10 cellular contexts compared by ENCODE assay signal in genomic region chr11:44595964-44596381, GRCh38. TPM values are rescaled to one million over a fixed set of nuclear protein-coding genes. Genes with fewer than 3 reads are reported as not detected.
DNase-seq lines count a peak whose midpoint lies in the region; ATAC-seq lines count a peak whose summit lies in the region.
"Had no signal": no experiment of that assay in that cellular context is flagged by ENCODE, and none has a peak within 500 bp of the region (broad histone marks: within the 10 kb centered on the region; RNA-seq: fewer than 3 reads in every experiment).

No MANE protein-coding gene starts in this region.

- no peaks in the 10 kb centered on the region for H3K4me1 ChIP-seq in mesendoderm (ENCODE audit: control insufficient read depth, low read depth, low read length)

- no peak overlapping the region for H2BK5ac ChIP-seq in mesendoderm (ENCODE audit: low read length)

- H3K4me3 Mint-ChIP-seq in T-helper 1 cell treated with Interleukin-12 subunit alpha and Interleukin-12 subunit beta and Interleukin-4 antibody, amounts not matched to agents 30 μg/mL and 1 μg/mL, for 36 hours = peak overlapping the region; percentile 78

- no peak overlapping the region for H4K5ac ChIP-seq in mesendoderm (ENCODE audit: low read length)

- H4K8ac ChIP-seq in mesendoderm (ENCODE audit: low read depth, low read length) = no peak overlapping the region

- no peaks in the 10 kb centered on the region for H3K9me3 Mint-ChIP-seq in T-helper 1 cell treated with Interleukin-12 subunit alpha and Interleukin-12 subunit beta and Interleukin-4 antibody, amounts not matched to agents 30 μg/mL and 1 μg/mL, for 36 hours

- in situ Hi-C loops in G401 (cut with HindIII; ENCODE audit: low sequenced_read_pairs) = no loop called here

- DNase-seq in G401 (ENCODE audit: low spot score) (peak; percentile 87), head of caudate nucleus (peak; percentile 43 to 91 (median 78)), posterior vena cava (ENCODE audit: low spot score) (peak; percentile 88), mesendoderm (no peak)
- DNase-seq: activated CD4-positive, alpha-beta T cell treated with anti-CD3 and anti-CD28 coated beads for 1 hour; NCI-H2171 treated with DMSO at 0.1 percent for 48 hours had no signal

- H3K27me3 Mint-ChIP-seq in T-helper 1 cell treated with Interleukin-12 subunit alpha and Interleukin-12 subunit beta and Interleukin-4 antibody, amounts not matched to agents 30 μg/mL and 1 μg/mL, for 36 hours (ENCODE audit: low read depth) = no peaks in the 10 kb centered on the region

- no peaks in the 10 kb centered on the region for H3K27me3 ChIP-seq in mesendoderm (ENCODE audit: insufficient read depth, low read length, poor library complexity)

- H3K23ac ChIP-seq in mesendoderm (ENCODE audit: low read length) = no peak overlapping the region

- H3K56ac ChIP-seq in mesendoderm (ENCODE audit: low read length) = no peak overlapping the region

- no peak overlapping the region for H2AK5ac ChIP-seq in mesendoderm (ENCODE audit: low read length)

- H3K79me2 ChIP-seq in mesendoderm (ENCODE audit: control insufficient read depth, insufficient read depth, low read length) = no peaks in the 10 kb centered on the region

- no peak overlapping the region for H3K4me3 ChIP-seq in mesendoderm (ENCODE audit: low read length)

- H3K18ac ChIP-seq in mesendoderm (ENCODE audit: low read length) = no peak overlapping the region

- peaks cover 66% of the 10 kb centered on the region for H3K4me1 Mint-ChIP-seq in T-helper 1 cell treated with Interleukin-12 subunit alpha and Interleukin-12 subunit beta and Interleukin-4 antibody, amounts not matched to agents 30 μg/mL and 1 μg/mL, for 36 hours (ENCODE audit: low read depth)

- H3K4ac ChIP-seq in mesendoderm (ENCODE audit: low read depth, low read length) = no peak overlapping the region

- H3K36me3 ChIP-seq in mesendoderm (ENCODE audit: control insufficient read depth, insufficient read depth, low read length) = no peaks in the 10 kb centered on the region

- WGBS in mesendoderm (ENCODE audit: extremely low coverage, insufficient coverage, low lambda C conversion rate) = no CpG with 5 or more reads among the region's 10 CpGs

- ATAC-seq in GM21786 (IDR thresholded peaks at IDR 0.05; ENCODE audit: unreplicated experiment) = no peak
- ATAC-seq in GM19452 (IDR thresholded peaks at IDR 0.05; ENCODE audit: unreplicated experiment) = no peak
- no peak for ATAC-seq in GM18870 (IDR thresholded peaks at IDR 0.05; ENCODE audit: unreplicated experiment)

- H2BK15ac ChIP-seq in mesendoderm (replicated peaks; ENCODE audit: low read depth) = no peak overlapping the region

- no peak overlapping the region for H2BK120ac ChIP-seq in mesendoderm (ENCODE audit: low read depth, low read length)

- H3K27ac ChIP-seq in mesendoderm (ENCODE audit: low read depth, low read length) = no peak overlapping the region

- peak overlapping the region; percentile 97 for H3K27ac Mint-ChIP-seq in T-helper 1 cell treated with Interleukin-12 subunit alpha and Interleukin-12 subunit beta and Interleukin-4 antibody, amounts not matched to agents 30 μg/mL and 1 μg/mL, for 36 hours

- H3K36me3 Mint-ChIP-seq in T-helper 1 cell treated with Interleukin-12 subunit alpha and Interleukin-12 subunit beta and Interleukin-4 antibody, amounts not matched to agents 30 μg/mL and 1 μg/mL, for 36 hours (ENCODE audit: low read depth) = peaks cover 56% of the 10 kb centered on the region

- no peaks in the 10 kb centered on the region for H3K79me1 ChIP-seq in mesendoderm (ENCODE audit: low read length)

- no peak overlapping the region for H3K9ac ChIP-seq in mesendoderm (ENCODE audit: low read length)

- intact Hi-C loops in head of caudate nucleus (cut with DNase I) = no loop called here
- intact Hi-C loops in posterior vena cava (cut with DNase I) = no loop called here

- no peak overlapping the region for H3K4me2 ChIP-seq in mesendoderm (ENCODE audit: low read length)

RNA-seq across cellular contexts. Expression of gene CD82, which starts 30.5 kb away (rescaled TPM):
- total RNA-seq in G401 (2014; rRNA removed; shearing (Covaris generic)) = 16.1 and 18.7 TPM in 2 replicates
- total RNA-seq in posterior vena cava = 10 to 100 TPM; 26.8 to 28.6 TPM
- polyA plus RNA-seq in mesendoderm (2013, experiment 1 of 2) = 0.81 TPM
- polyA plus RNA-seq in mesendoderm (2013, experiment 2 of 2) = 0.91 TPM
